Comparison of ENCODE assay signal across 10 cellular contexts in the genomic region with DNA sequence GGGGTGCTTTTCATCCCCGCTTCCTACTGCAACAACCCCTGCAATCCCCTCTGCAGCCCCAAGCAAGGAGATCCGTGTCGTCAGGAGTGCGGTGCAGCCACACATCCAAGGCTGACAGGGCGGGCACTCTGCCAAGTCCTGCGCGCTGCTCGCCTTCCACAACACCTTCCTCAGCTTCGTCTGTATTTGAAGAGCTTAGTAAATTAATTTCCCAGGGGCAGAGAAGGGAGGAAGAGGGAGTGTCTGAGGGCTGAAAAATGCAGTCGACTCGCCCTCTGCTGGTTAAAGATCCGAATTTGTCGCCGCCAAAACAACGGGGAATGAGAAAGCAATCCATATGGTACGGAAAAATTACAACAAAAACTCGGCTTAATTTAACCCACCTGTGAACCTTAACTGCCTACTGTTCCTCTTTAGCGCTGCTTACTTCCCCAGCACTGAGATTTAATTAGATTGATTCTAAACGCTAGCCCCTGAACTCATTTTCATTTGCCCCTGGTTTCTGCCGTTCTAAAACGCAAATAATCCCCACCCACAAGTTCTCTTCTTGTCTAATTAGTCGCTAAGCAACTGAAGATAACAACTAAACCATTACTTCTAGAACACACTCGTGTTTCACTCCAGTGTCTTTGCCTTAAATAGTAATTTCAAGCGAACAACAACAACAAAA. TPM values are rescaled to one million over a fixed set of nuclear protein-coding genes. Genes with fewer than 3 reads are reported as not detected.
DNase-seq lines count a peak whose midpoint lies in the region; ATAC-seq and TF ChIP-seq lines count a peak whose summit lies in the region.
"Had no signal": no experiment of that assay in that cellular context is flagged by ENCODE, and none has a peak within 500 bp of the region (broad histone marks: within the 10 kb centered on the region; RNA-seq: fewer than 3 reads in every experiment).

No MANE protein-coding gene starts in this region.

- DNase-seq in Jurkat, Clone E6-1 (ENCODE audit: low read depth, low spot score): peak; percentile 4
- DNase-seq in RWPE1 (ENCODE audit: low spot score) (peak; percentile 90), heart right ventricle (peak; percentile 9 to 18), posterior cingulate gyrus (peak; percentile 38 to 92 (median 64)), AG08395 (ENCODE audit: low spot score) (no peak)
- DNase-seq in stimulated activated CD4-positive, alpha-beta T cell treated with anti-CD3 and anti-CD28 coated beads, Interleukin-12 subunit alpha, Interleukin-12 subunit beta, amount 100 ng/mL, for 4 hours: no peak

- CTCF ChIA-PET in RWPE1 (lab: Yijun Ruan, JAX): interaction anchor here (0.6 to 3.8 kb wide), 23 partner anchors 10 to 339 kb away, joined by 3 to 85 read pairs (median 5); partner anchors contain the start of genes PCDHA11, PCDHA12, PCDHA13 and PCDHA8

- TF ChIP-seq CTCF in 22Rv1 (IDR thresholded peaks at IDR 0.05): peak; percentile 81
- TF ChIP-seq CTCF in RWPE1 (conservative IDR thresholded peaks at IDR 0.05; ENCODE audit: low read depth): peak; percentile 70
- TF ChIP-seq CTCF in heart right ventricle (IDR thresholded peaks at IDR 0.05): peak in 7 of 9 donors; percentile 32 to 60 (median 39)

- POLR2A ChIA-PET in RWPE1 (lab: Yijun Ruan, JAX; ENCODE audit: low non-redundant PET): interaction anchor here (0.6 to 1.6 kb wide), 6 partner anchors 71 to 199 kb away, joined by 3 to 7 read pairs (median 4); partner anchors contain the start of genes PCDHA11 and PCDHAC1

- intact Hi-C loops in heart right ventricle (cut with DNase I) (loop anchor here in 5 of 10 donors (5.0 to 10.0 kb wide), 9 partner anchors 113 to 668 kb away; partner anchors contain the start of genes PCDHA13 (in 3 of the 5), PCDHA11 (in 2 of the 5), PCDHA7 (in 2 of the 5) and PCDHAC1 (in 1 of the 5)), posterior cingulate gyrus (cut with DNase I) (loop anchor here (1.0 to 2.0 kb wide), 2 partner anchors 114 to 171 kb away; partner anchors contain the start of genes PCDHA11 and PCDHAC1)

- H3K9me3 ChIP-seq in heart right ventricle: peaks cover 0 to 7% (median 0%) of the 10 kb centered on the region in 11 donors

- H3K27ac ChIP-seq in 22Rv1 (peak overlapping the region; percentile 95), RWPE1 (peak overlapping the region; percentile 37; the same call in 1 of the 2 replicates), heart right ventricle (peak overlapping the region in 2 of 10 donors; percentile 30 to 40)

- peaks cover 0 to 28% (median 11%) of the 10 kb centered on the region in 7 donors for H3K27me3 ChIP-seq in heart right ventricle

- H3K4me3 ChIP-seq in Jurkat, Clone E6-1 (ENCODE audit: low read length): no peak overlapping the region
- H3K4me3 ChIP-seq in heart right ventricle: peak overlapping the region in 9 of 10 donors; percentile 23 to 56 (median 36)

- H3K4me1 ChIP-seq in heart right ventricle: peaks cover 0 to 13% (median 8%) of the 10 kb centered on the region in 9 donors

- ATAC-seq in heart right ventricle (peak in 7 of 8 donors; percentile 43 to 82 (median 52)), HG03460 (IDR thresholded peaks at IDR 0.05; ENCODE audit: unreplicated experiment) (no peak)

- WGBS in heart right ventricle, 2 donors: 5 to 8% methylated on average over 24 of the region's 24 CpGs

- no peaks in the 10 kb centered on the region for H3K36me3 ChIP-seq in heart right ventricle

RNA-seq across cellular contexts. Expression of gene PCDHB1, which starts 10.9 kb away (rescaled TPM):
- not detected for polyA plus RNA-seq in Jurkat, Clone E6-1 (2012; ENCODE audit: insufficient read depth, insufficient read length)
- total RNA-seq in heart right ventricle: not detected
- polyA plus RNA-seq in heart right ventricle: not detected
- total RNA-seq: activated B cell treated with CpG ODN at 0.5 μM for 24 hours; CD4-positive, CD25-positive, alpha-beta regulatory T cell had no signal
- polyA plus RNA-seq: CD4-positive, CD25-positive, alpha-beta regulatory T cell had no signal

RNA-seq across cellular contexts. Expression of gene PCDHB2, which starts 54.2 kb away (rescaled TPM):
- not detected for polyA plus RNA-seq in Jurkat, Clone E6-1 (2012; ENCODE audit: insufficient read depth, insufficient read length)
- total RNA-seq in heart right ventricle: 1 to 10 TPM in 8 of 10 donors, under 1 TPM in 2; 0.87 to 3.8 (median 2.2) TPM
- polyA plus RNA-seq in heart right ventricle: under 1 TPM; 0.58 to 0.59 TPM
- total RNA-seq: activated B cell treated with CpG ODN at 0.5 μM for 24 hours; CD4-positive, CD25-positive, alpha-beta regulatory T cell had no signal
- polyA plus RNA-seq: CD4-positive, CD25-positive, alpha-beta regulatory T cell had no signal

Comparison
In these comparisons a context has a peak if more than half of its experiments do, and no peak if none do; other contexts are left out.
1. DNase-seq: peak in Jurkat, Clone E6-1 (single experiment), RWPE1 (single experiment), heart right ventricle (2 of 2) and posterior cingulate gyrus (10 of 10); none in AG08395 (single experiment) and stimulated activated CD4-positive, alpha-beta T cell treated with anti-CD3 and anti-CD28 coated beads, Interleukin-12 subunit alpha, Interleukin-12 subunit beta, amount 100 ng/mL, for 4 hours (single experiment).
2. Peak in every context shown above with its lines, with median percentiles within 50 percentile points of each other: CTCF ChIP-seq.